23 cellular contexts compared by ENCODE assay signal in genomic region chr10:127570036-127570435, GRCh38. TPM values are rescaled to one million over a fixed set of nuclear protein-coding genes. Genes with fewer than 3 reads are reported as not detected.
"Had no signal": no experiment of that assay in that cellular context is flagged by ENCODE, and none has a peak within 500 bp of the region (broad histone marks: within the 10 kb centered on the region; RNA-seq: fewer than 3 reads in every experiment).

No MANE protein-coding gene starts in this region.

- H3K27ac ChIP-seq: HL-60, SJCRH30 had no signal

- H3K4me1 ChIP-seq: SJCRH30 had no signal

- H3K4me3 ChIP-seq: SJCRH30 had no signal

- DNase-seq: KBM-7, NCI-H1092, NCI-H1105 treated with DMSO at 0.1 percent for 48 hours, NCI-H1417 treated with DMSO at 0.1 percent for 48 hours, NCI-H146, NCI-H1694 treated with DMSO at 0.1 percent for 48 hours, NCI-H1930, NCI-H2081, NCI-H2107, NCI-H2227 treated with DMSO at 0.1 percent for 48 hours, NCI-H446, NCI-H510A, NCI-H524 treated with DMSO at 0.1 percent for 48 hours, NCI-H69, NCI-H774, SHP77 treated with DMSO at 0.1 percent for 48 hours, SJCRH30 had no signal

- H3K36me3 ChIP-seq: SJCRH30 had no signal

- H3K9me3 ChIP-seq: SJCRH30 had no signal

- ATAC-seq: Right ventricle myocardium inferior, SK-N-SH treated with all-trans-retinoic acid at 6 μM for 48 hours had no signal

RNA-seq across cellular contexts. Expression of gene NPS, which starts 20.9 kb away (rescaled TPM):
- total RNA-seq: LHCN-M2, MCF 10A, Right ventricle myocardium inferior, RPMI7951, SJCRH30 had no signal
